8 cellular contexts compared by ENCODE assay signal in genomic region chr2:289362-290089, GRCh38. TPM values are rescaled to one million over a fixed set of nuclear protein-coding genes. Genes with fewer than 3 reads are reported as not detected.
DNase-seq lines count a peak whose midpoint lies in the region; ATAC-seq, FAIRE-seq and TF ChIP-seq lines count a peak whose summit lies in the region.

No MANE protein-coding gene starts in this region.

- in situ Hi-C loops in GM12878 (cut with MboI): no loop called here

- H3K9ac ChIP-seq in GM12878 (ENCODE audit: control insufficient read depth, insufficient read depth, low read length): no peak overlapping the region

- 8% methylated on average over 47 of the region's 60 CpGs for WGBS in GM12878 (ENCODE audit: insufficient coverage, insufficient replicate concordance, low lambda C conversion rate, missing lambda C conversion rate)

- H3K27ac ChIP-seq in ACC112 (ENCODE audit: low read depth, low read length) (no peak overlapping the region), HEK293 (ENCODE audit: extremely low read depth, low read depth, low read length) (no peak overlapping the region), GM12878 (ENCODE audit: control insufficient read depth, insufficient read depth) (no peak overlapping the region)

- peak overlapping the region; percentile 54; the same call in 1 of the 2 replicates for H3K4me2 ChIP-seq in GM12878 (ENCODE audit: control insufficient read depth, insufficient read depth)

- H3K36me3 ChIP-seq in ACC112 (ENCODE audit: insufficient read depth, low read length) (no peaks in the 10 kb centered on the region), HEK293 (ENCODE audit: control insufficient read depth in 2 of 2, insufficient read depth in 1 of 2, low read length in 2 of 2) (no peaks in the 10 kb centered on the region), GM12878 (ENCODE audit: control insufficient read depth in 2 of 2, insufficient read depth in 2 of 2, low read length in 1 of 2) (no peaks in the 10 kb centered on the region)

- SMC1A ChIA-PET in GM12878 (lab: Charles Lee; ENCODE audit: uncharacterized antibody, unreplicated experiment): interaction anchor here (0.9 to 1.1 kb wide), 4 partner anchors 74 to 271 kb away, joined by 3 read pairs; no protein-coding TSS in a partner anchor

- H3K9me3 ChIP-seq in HEK293 (ENCODE audit: control insufficient read depth, insufficient read depth, low read depth, low read length): no peaks in the 10 kb centered on the region
- no peaks in the 10 kb centered on the region for H3K9me3 ChIP-seq in GM12878 (replicated peaks; ENCODE audit: control insufficient read depth, insufficient read depth, low read length)

- no peak for TF ChIP-seq EP300 in GM12878 (IDR thresholded peaks at IDR 0.05; ENCODE audit: borderline replicate concordance in 1 of 2, control insufficient read depth in 1 of 2, low read depth in 2 of 2, low read length in 2 of 2)

- peak; percentile 40 for ATAC-seq in GM12878
- no peak for ATAC-seq in stimulated activated memory B cell treated with anti-CD40 and anti-IgM and Interleukin-4, amounts not matched to agents 10 μg/mL and 1 μg/mL and 100 μg/mL, for 72 hours
- ATAC-seq in HG03280 (IDR thresholded peaks at IDR 0.05; ENCODE audit: unreplicated experiment): no peak
- ATAC-seq in GM19452 (IDR thresholded peaks at IDR 0.05; ENCODE audit: unreplicated experiment): no peak

- intact Hi-C loops in GM12878 (cut with micrococcal nuclease; ENCODE audit: unreplicated experiment): loop anchor here (1.0 kb wide), 2 partner anchors 43 to 117 kb away; no protein-coding TSS in a partner anchor

- BruUV-seq in GM12878 (replicated peaks; lab: Mats Ljungman, UMichigan): no TSS peak

- H3K27me3 ChIP-seq in ACC112 (ENCODE audit: insufficient read depth, low read length): peaks cover 50% of the 10 kb centered on the region
- H3K27me3 ChIP-seq in GM12878 (replicated peaks in 1 of 2; ENCODE audit: control insufficient read depth in 2 of 2, insufficient read depth in 2 of 2, low read length in 1 of 2): peaks cover 2 to 3% of the 10 kb centered on the region in 2 experiments; a peak in 2 of 4 replicates

- peak overlapping the region; percentile 74 for H3K4me3 ChIP-seq in ACC112 (ENCODE audit: low read depth, low read length)
- peak overlapping the region; percentile 12; the same call in 1 of the 2 replicates for H3K4me3 ChIP-seq in HEK293 (ENCODE audit: low read depth, low read length)
- peak overlapping the region; percentile 20; the same call in 1 of the 2 replicates for H3K4me3 ChIP-seq in GM12878

- peaks cover 4% of the 10 kb centered on the region for H3K4me1 Mint-ChIP-seq in stimulated activated memory B cell treated with anti-CD40 and anti-IgM and Interleukin-4, amounts not matched to agents 10 μg/mL and 1 μg/mL and 100 μg/mL, for 72 hours

- RAD21 ChIA-PET in GM12878 (lab: Charles Lee; ENCODE audit: unreplicated experiment): interaction anchor here (1.1 to 1.7 kb wide), 5 partner anchors 28 to 342 kb away, joined by 3 to 7 read pairs (median 4); no protein-coding TSS in a partner anchor

- TF ChIP-seq POLR2A in GM12878 (IDR thresholded peaks at IDR 0.05; ENCODE audit: low read depth, low read length): no peak

- FAIRE-seq in GM12878 (lab: Jason Lieb, UNC): no peak

- H2AFZ ChIP-seq in ACC112 (ENCODE audit: low read length, unreplicated experiment) (peak overlapping the region; percentile 79), GM12878 (ENCODE audit: control insufficient read depth, low read depth, low read length) (no peak overlapping the region)

- DNase-seq in GM12878 (ENCODE audit: low read depth, low spot score) (no peak), iris pigment epithelial cell (ENCODE audit: low read depth) (peak; percentile 11), T1000 (lab: John Stamatoyannopoulos, UW) (no peak)

- peaks cover 19% of the 10 kb centered on the region for H3K4me1 ChIP-seq in ACC112 (ENCODE audit: control insufficient read depth, insufficient read depth, low read length, unreplicated experiment)
- no peaks in the 10 kb centered on the region for H3K4me1 ChIP-seq in HEK293 (ENCODE audit: control insufficient read depth, insufficient read depth, low read length)
- no peaks in the 10 kb centered on the region for H3K4me1 ChIP-seq in GM12878 (ENCODE audit: control insufficient read depth, insufficient read depth, low read length)

- TF ChIP-seq RAD21 in GM12878 (IDR thresholded peaks at IDR 0.05; ENCODE audit: insufficient read depth, low read depth, low read length): no peak

- H3K36me3 Mint-ChIP-seq in stimulated activated memory B cell treated with anti-CD40 and anti-IgM and Interleukin-4, amounts not matched to agents 10 μg/mL and 1 μg/mL and 100 μg/mL, for 72 hours: peaks cover 6% of the 10 kb centered on the region

- no peaks in the 10 kb centered on the region for H3K9me3 Mint-ChIP-seq in stimulated activated memory B cell treated with anti-CD40 and anti-IgM and Interleukin-4, amounts not matched to agents 10 μg/mL and 1 μg/mL and 100 μg/mL, for 72 hours

- H4K20me1 ChIP-seq in GM12878 (ENCODE audit: control insufficient read depth, insufficient read depth): no peaks in the 10 kb centered on the region

- H3K4me3 Mint-ChIP-seq in stimulated activated memory B cell treated with anti-CD40 and anti-IgM and Interleukin-4, amounts not matched to agents 10 μg/mL and 1 μg/mL and 100 μg/mL, for 72 hours: peak overlapping the region; percentile 65

- peaks cover 24% of the 10 kb centered on the region for H3K27me3 Mint-ChIP-seq in stimulated activated memory B cell treated with anti-CD40 and anti-IgM and Interleukin-4, amounts not matched to agents 10 μg/mL and 1 μg/mL and 100 μg/mL, for 72 hours

- POLR2A ChIA-PET in HEK293 (lab: Yijun Ruan, JAX): no interaction called here
- POLR2A ChIA-PET in GM12878 (lab: Charles Lee): no interaction called here

- CTCF ChIA-PET in HEK293 (lab: Yijun Ruan, JAX) (interaction anchor here (0.7 kb wide), 1 partner anchor 328 kb away, joined by 3 read pairs; no protein-coding TSS in a partner anchor), GM12878 (lab: Yijun Ruan, JAX) (interaction anchor here (0.9 to 1.7 kb wide), 5 partner anchors 9 to 270 kb away, joined by 3 to 5 read pairs (median 4); no protein-coding TSS in a partner anchor)

- no peak overlapping the region for H3K27ac Mint-ChIP-seq in stimulated activated memory B cell treated with anti-CD40 and anti-IgM and Interleukin-4, amounts not matched to agents 10 μg/mL and 1 μg/mL and 100 μg/mL, for 72 hours

- H3K79me2 ChIP-seq in ACC112 (ENCODE audit: control insufficient read depth, insufficient read depth, low read length, unreplicated experiment) (no peaks in the 10 kb centered on the region), GM12878 (ENCODE audit: control insufficient read depth, insufficient read depth, low read length) (no peaks in the 10 kb centered on the region)

- no peak for TF ChIP-seq CTCF in HEK293 (tag by site-specific recombination; IDR thresholded peaks at IDR 0.05)
- no peak for TF ChIP-seq CTCF in GM12878 (IDR thresholded peaks at IDR 0.05 in 2 of 3, conservative IDR thresholded peaks at IDR 0.05 in 1 of 3; ENCODE audit: control insufficient read depth in 2 of 3, extremely low read depth in 1 of 3, insufficient read depth in 1 of 3, low read depth in 3 of 3, low read length in 3 of 3)

RNA-seq across cellular contexts. Expression of gene ALKAL2, which starts 1.6 kb away (rescaled TPM):
- total RNA-seq in GM12878 (2013; cell fraction: nucleolus; rRNA removed): not detected in 2 replicates
- total RNA-seq in GM12878 (2014; rRNA removed): not detected in 2 replicates
- total RNA-seq in GM12878 (2014; rRNA removed; fragmentation: Illumina TruSeq; extraction: Trizol): not detected in 2 replicates
- total RNA-seq in GM12878 (2021): not detected in 2 replicates
- polyA plus RNA-seq in GM12878 (2011; ENCODE audit: low read depth): not detected
- polyA plus RNA-seq in GM12878 (2011; rRNA removed): not detected in 2 replicates
- polyA plus RNA-seq in GM12878 (2011; cell fraction: cytosol; rRNA removed): not detected in 2 replicates
- not detected in 2 replicates for polyA plus RNA-seq in GM12878 (2011; cell fraction: nucleus; rRNA removed)
- not detected in 2 replicates for polyA plus RNA-seq in GM12878 (2012)
- polyA plus RNA-seq in GM12878 (2014; fragmentation: Illumina TruSeq; extraction: Trizol): not detected in 2 replicates
- polyA plus RNA-seq in GM12878 (2014; fragmentation: Nextera tagmentation; extraction: Ambion mirVana): under 1 TPM in 1 of 2 experiments, not detected in 1; 0.11 TPM
- 0.11 TPM in 1 of 2 replicates, not detected in the other for polyA plus RNA-seq in GM12878 (2014; rRNA removed)
- polyA plus RNA-seq in GM12878 (2016; fragmentation: Nextera tagmentation; extraction: Ambion mirVana): under 1 TPM; 0.11 to 0.29 TPM
- polyA minus RNA-seq in GM12878 (2011; rRNA and poly(A)+ RNA removed): not detected in 2 replicates
- not detected in 2 replicates for polyA minus RNA-seq in GM12878 (2011; cell fraction: cytosol; rRNA and poly(A)+ RNA removed)
- polyA minus RNA-seq in GM12878 (2011; cell fraction: nucleus; rRNA and poly(A)+ RNA removed): not detected in 2 replicates

RNA-seq across cellular contexts. Expression of gene ACP1, which starts 24.8 kb away (rescaled TPM):
- total RNA-seq in GM12878 (2013; cell fraction: nucleolus; rRNA removed): 164 and 165 TPM in 2 replicates
- total RNA-seq in GM12878 (2014; rRNA removed) (129 and 149 TPM in 2 replicates), GM12878 (2014; rRNA removed; fragmentation: Illumina TruSeq; extraction: Trizol) (131 and 133 TPM in 2 replicates), GM12878 (2021) (114 and 120 TPM in 2 replicates)
- 106 TPM for polyA plus RNA-seq in GM12878 (2011; ENCODE audit: low read depth)
- polyA plus RNA-seq in GM12878 (2011; rRNA removed) (185 and 229 TPM in 2 replicates), GM12878 (2014; fragmentation: Illumina TruSeq; extraction: Trizol) (150 and 164 TPM in 2 replicates), GM12878 (2014; fragmentation: Nextera tagmentation; extraction: Ambion mirVana) (100 to 1,000 TPM; 362 to 468 TPM), GM12878 (2014; rRNA removed) (143 and 161 TPM in 2 replicates), GM12878 (2016; fragmentation: Nextera tagmentation; extraction: Ambion mirVana) (100 to 1,000 TPM; 219 to 226 TPM)
- 87.9 and 111 TPM in 2 replicates for polyA plus RNA-seq in GM12878 (2011; cell fraction: cytosol; rRNA removed)
- polyA plus RNA-seq in GM12878 (2011; cell fraction: nucleus; rRNA removed): 99.9 and 122 TPM in 2 replicates
- 118 and 121 TPM in 2 replicates for polyA plus RNA-seq in GM12878 (2012)
- 96.6 and 97.2 TPM in 2 replicates for polyA minus RNA-seq in GM12878 (2011; rRNA and poly(A)+ RNA removed)
- 30.3 and 55.4 TPM in 2 replicates for polyA minus RNA-seq in GM12878 (2011; cell fraction: cytosol; rRNA and poly(A)+ RNA removed)
- polyA minus RNA-seq in GM12878 (2011; cell fraction: nucleus; rRNA and poly(A)+ RNA removed): 88.1 and 120 TPM in 2 replicates

RNA-seq across cellular contexts. Expression of gene SH3YL1, which starts 25.7 kb away (rescaled TPM):
- 112 and 117 TPM in 2 replicates for total RNA-seq in GM12878 (2013; cell fraction: nucleolus; rRNA removed)
- total RNA-seq in GM12878 (2014; rRNA removed): 15.7 and 18.6 TPM in 2 replicates
- 17.2 and 20.8 TPM in 2 replicates for total RNA-seq in GM12878 (2014; rRNA removed; fragmentation: Illumina TruSeq; extraction: Trizol)
- total RNA-seq in GM12878 (2021): 15.0 and 18.7 TPM in 2 replicates
- polyA plus RNA-seq in GM12878 (2011; ENCODE audit: low read depth): 25.4 TPM
- 19.0 and 26.3 TPM in 2 replicates for polyA plus RNA-seq in GM12878 (2011; rRNA removed)
- 9.6 and 9.8 TPM in 2 replicates for polyA plus RNA-seq in GM12878 (2011; cell fraction: cytosol; rRNA removed)
- polyA plus RNA-seq in GM12878 (2011; cell fraction: nucleus; rRNA removed): 45.6 and 46.9 TPM in 2 replicates
- polyA plus RNA-seq in GM12878 (2012): 16.5 and 17.1 TPM in 2 replicates
- 20.6 and 29.6 TPM in 2 replicates for polyA plus RNA-seq in GM12878 (2014; fragmentation: Illumina TruSeq; extraction: Trizol)
- polyA plus RNA-seq in GM12878 (2014; fragmentation: Nextera tagmentation; extraction: Ambion mirVana): 10 to 100 TPM; 13.7 to 15.4 TPM
- 20.5 and 22.4 TPM in 2 replicates for polyA plus RNA-seq in GM12878 (2014; rRNA removed)
- polyA plus RNA-seq in GM12878 (2016; fragmentation: Nextera tagmentation; extraction: Ambion mirVana): 10 to 100 TPM; 12.2 to 13.2 TPM
- polyA minus RNA-seq in GM12878 (2011; rRNA and poly(A)+ RNA removed): 15.6 and 22.6 TPM in 2 replicates
- polyA minus RNA-seq in GM12878 (2011; cell fraction: cytosol; rRNA and poly(A)+ RNA removed): 6.0 and 6.8 TPM in 2 replicates
- polyA minus RNA-seq in GM12878 (2011; cell fraction: nucleus; rRNA and poly(A)+ RNA removed): 32.2 and 44.0 TPM in 2 replicates

Comparison
In these comparisons a context has a peak if more than half of its experiments do, and no peak if none do; other contexts are left out.
1. H3K4me3 ChIP-seq: peak in every context shown above with its lines; median percentile 74 in ACC112; 20 in GM12878; 12 in HEK293.